Comparison of ENCODE assay signal across 9 cellular contexts in the genomic region with DNA sequence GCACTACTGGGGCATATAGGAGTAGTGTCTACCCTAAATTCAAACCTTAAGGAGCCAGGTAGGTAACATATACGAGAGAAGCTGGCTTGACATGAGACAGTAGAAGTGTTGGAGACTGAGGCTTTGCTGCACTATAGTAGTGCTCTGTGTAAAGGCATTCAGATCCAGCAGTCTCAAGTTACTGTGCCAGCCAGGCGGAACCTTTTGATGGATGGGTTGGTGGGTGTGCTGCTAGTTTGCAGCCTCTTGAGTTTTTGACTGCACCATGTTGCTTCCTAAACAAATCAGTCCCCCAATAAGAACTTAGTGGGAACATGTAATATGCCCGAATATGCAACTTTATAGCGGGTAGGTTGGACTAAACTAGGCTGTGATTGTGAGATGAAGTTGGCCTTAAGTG. TPM values are rescaled to one million over a fixed set of nuclear protein-coding genes. Genes with fewer than 3 reads are reported as not detected.
A peak's percentile ranks its signal among the peaks of the same experiment; 100 is the strongest.
DNase-seq lines count a peak whose midpoint lies in the region; ATAC-seq and TF ChIP-seq lines count a peak whose summit lies in the region.
"Had no signal": no experiment of that assay in that cellular context is flagged by ENCODE, and none has a peak within 500 bp of the region (broad histone marks: within the 10 kb centered on the region; RNA-seq: fewer than 3 reads in every experiment).

No MANE protein-coding gene starts in this region.

- H3K9me3 Mint-ChIP-seq in brain = no peaks in the 10 kb centered on the region

- POLR2A ChIA-PET in AG04449 (lab: Yijun Ruan, JAX) = interaction anchor here (1.3 kb wide), 1 partner anchor 43 kb away, joined by 3 read pairs; no protein-coding TSS in a partner anchor

- no peak for TF ChIP-seq CTCF in AG04449 (IDR thresholded peaks at IDR 0.05; ENCODE audit: insufficient read depth, low read length, missing control alignments)
- TF ChIP-seq CTCF in brain (conservative IDR thresholded peaks at IDR 0.05) = no peak

- H3K27me3 ChIP-seq in mucosa of stomach (ENCODE audit: control insufficient read depth, insufficient read depth, low read length) = no peaks in the 10 kb centered on the region

- H3K4me3 ChIP-seq in AG04449 (ENCODE audit: low read depth, low read length) (peak overlapping the region; percentile 68), mucosa of stomach (ENCODE audit: low read length) (peak overlapping the region; percentile 88)
- H3K4me3 ChIP-seq in Jurkat, Clone E6-1 (ENCODE audit: low read length) = peak overlapping the region; percentile 85

- H3K27me3 Mint-ChIP-seq in brain = peaks cover 13% of the 10 kb centered on the region

- DNase-seq in AG04449 (ENCODE audit: low read depth, low spot score) = no peak
- no peak for DNase-seq in Jurkat, Clone E6-1 (ENCODE audit: low read depth, low spot score)
- no peak for DNase-seq in SW480 (ENCODE audit: low spot score)
- no peak for DNase-seq in T-helper 9 cell
- DNase-seq in NCI-H2196 treated with DMSO at 0.1 percent for 48 hours (lab: John Stamatoyannopoulos, UW; ENCODE audit: unreplicated experiment) = no peak
- DNase-seq: stimulated activated CD4-positive, alpha-beta T cell treated with anti-CD3 and anti-CD28 coated beads, Interleukin-4, amount 100 ng/mL, for 4 hours had no signal

- ATAC-seq in HG03196 (IDR thresholded peaks at IDR 0.05; ENCODE audit: unreplicated experiment) = no peak

- H3K4me1 ChIP-seq in mucosa of stomach (ENCODE audit: control insufficient read depth, insufficient read depth, low read length) = peaks cover 14% of the 10 kb centered on the region

- CTCF ChIA-PET in AG04449 (lab: Yijun Ruan, JAX) = interaction anchor here (1.2 to 5.6 kb wide), 9 partner anchors 9 to 52 kb away, joined by 3 to 35 read pairs (median 11); no protein-coding TSS in a partner anchor

- H3K36me3 Mint-ChIP-seq in brain = peaks cover 11% of the 10 kb centered on the region

- peak overlapping the region in 3 of 5 experiments; percentile 89 to 91 (median 90) for H3K27ac Mint-ChIP-seq in brain

- no peaks in the 10 kb centered on the region for H3K9me3 ChIP-seq in mucosa of stomach (ENCODE audit: control insufficient read depth, low read length)

- peak overlapping the region; percentile 90 for H3K9ac ChIP-seq in mucosa of stomach (ENCODE audit: low read length)

- no peaks in the 10 kb centered on the region for H3K36me3 ChIP-seq in mucosa of stomach (ENCODE audit: control insufficient read depth, insufficient read depth, low read length)

- H3K4me1 Mint-ChIP-seq in brain = peaks cover 50% of the 10 kb centered on the region

- H3K4me3 Mint-ChIP-seq in brain = peak overlapping the region; percentile 87 to 96 (median 92)

RNA-seq across cellular contexts. Expression of a gene that starts 1.5 kb away (rescaled TPM):
- 209 TPM for polyA plus RNA-seq in Jurkat, Clone E6-1 (2012; ENCODE audit: insufficient read depth, insufficient read length)
- 447 TPM for polyA plus RNA-seq in brain (ENCODE audit: insufficient read depth, low read depth, low replicate concordance)

RNA-seq across cellular contexts. Expression of a gene that starts 23.0 kb away (rescaled TPM):
- polyA plus RNA-seq in Jurkat, Clone E6-1 (2012; ENCODE audit: insufficient read depth, insufficient read length) = not detected
- not detected for polyA plus RNA-seq in brain (ENCODE audit: insufficient read depth, low read depth, low replicate concordance)

RNA-seq across cellular contexts. Expression of a gene that starts 55.7 kb away (rescaled TPM):
- 61.0 TPM for polyA plus RNA-seq in Jurkat, Clone E6-1 (2012; ENCODE audit: insufficient read depth, insufficient read length)
- 16.2 TPM for polyA plus RNA-seq in brain (ENCODE audit: insufficient read depth, low read depth, low replicate concordance)
